In genomic region chr7:50821457-50821977, GRCh38 we compare ENCODE assay signal across 1 cellular context.
TF ChIP-seq lines count a peak whose summit lies in the region.

No MANE protein-coding gene starts in this region.

TF ChIP-seq in HEK293, 187 proteins besides CTCF, POLR2A, EP300 and RAD21 (continued from another document):
- TF ChIP-seq ZNF600 (tag by site-specific recombination; IDR thresholded peaks at IDR 0.05) (peak; percentile 85), FEZF1 (tag by site-specific recombination; IDR thresholded peaks at IDR 0.05) (peak; percentile 52; the same call in 1 of the 2 replicates), WT1 (tag by site-specific recombination; IDR thresholded peaks at IDR 0.05) (no peak), ZNF658 (tag by site-specific recombination; IDR thresholded peaks at IDR 0.05) (no peak), ZNF211 (tag by site-specific recombination; IDR thresholded peaks at IDR 0.05; ENCODE audit: low read depth) (no peak), ATF2 (tag by site-specific recombination; IDR thresholded peaks at IDR 0.05; ENCODE audit: low read depth) (peak; percentile 50; the same call in 1 of the 2 replicates), SP3 (tag by site-specific recombination; IDR thresholded peaks at IDR 0.05) (0 out of 2 replicates have a peak, but pooled peaks have one; percentile 29), ZNF341 (tag by site-specific recombination; IDR thresholded peaks at IDR 0.05; ENCODE audit: low read depth) (peak; percentile 41), ZBTB49 (tag by site-specific recombination; IDR thresholded peaks at IDR 0.05; ENCODE audit: low read depth) (no peak), ZSCAN30 (tag by site-specific recombination; IDR thresholded peaks at IDR 0.05) (no peak), ZNF660 (tag by site-specific recombination; IDR thresholded peaks at IDR 0.05) (0 out of 2 replicates have a peak, but pooled peaks have one; percentile 58), ZNF157 (tag by site-specific recombination; IDR thresholded peaks at IDR 0.05) (no peak), ZFP37 (tag by site-specific recombination; IDR thresholded peaks at IDR 0.05) (peak; percentile 60; the same call in 1 of the 2 replicates), ZNF24 (tag by site-specific recombination; IDR thresholded peaks at IDR 0.05) (peak; percentile 21; the same call in 1 of the 2 replicates), ZBTB17 (tag by site-specific recombination; IDR thresholded peaks at IDR 0.05) (peak; percentile 73), ZNF133 (tag by site-specific recombination; IDR thresholded peaks at IDR 0.05) (no peak), SP2 (tag by site-specific recombination; IDR thresholded peaks at IDR 0.05) (peak; percentile 18), IKZF3 (tag by site-specific recombination; IDR thresholded peaks at IDR 0.05) (peak; percentile 47; the same call in 1 of the 2 replicates), SP7 (tag by site-specific recombination; IDR thresholded peaks at IDR 0.05) (peak; percentile 46; the same call in 1 of the 2 replicates), ZEB2 (tag by site-specific recombination; IDR thresholded peaks at IDR 0.05) (peak; percentile 20; the same call in 1 of the 2 replicates), ZNF629 (tag by site-specific recombination; IDR thresholded peaks at IDR 0.05) (peak; percentile 87), ZNF214 (tag by site-specific recombination; IDR thresholded peaks at IDR 0.05; ENCODE audit: borderline replicate concordance) (no peak), PRDM1 (tag by site-specific recombination; IDR thresholded peaks at IDR 0.05) (peak; percentile 76)
